ENCODE assay signal across 1 cellular context in the genomic region with DNA sequence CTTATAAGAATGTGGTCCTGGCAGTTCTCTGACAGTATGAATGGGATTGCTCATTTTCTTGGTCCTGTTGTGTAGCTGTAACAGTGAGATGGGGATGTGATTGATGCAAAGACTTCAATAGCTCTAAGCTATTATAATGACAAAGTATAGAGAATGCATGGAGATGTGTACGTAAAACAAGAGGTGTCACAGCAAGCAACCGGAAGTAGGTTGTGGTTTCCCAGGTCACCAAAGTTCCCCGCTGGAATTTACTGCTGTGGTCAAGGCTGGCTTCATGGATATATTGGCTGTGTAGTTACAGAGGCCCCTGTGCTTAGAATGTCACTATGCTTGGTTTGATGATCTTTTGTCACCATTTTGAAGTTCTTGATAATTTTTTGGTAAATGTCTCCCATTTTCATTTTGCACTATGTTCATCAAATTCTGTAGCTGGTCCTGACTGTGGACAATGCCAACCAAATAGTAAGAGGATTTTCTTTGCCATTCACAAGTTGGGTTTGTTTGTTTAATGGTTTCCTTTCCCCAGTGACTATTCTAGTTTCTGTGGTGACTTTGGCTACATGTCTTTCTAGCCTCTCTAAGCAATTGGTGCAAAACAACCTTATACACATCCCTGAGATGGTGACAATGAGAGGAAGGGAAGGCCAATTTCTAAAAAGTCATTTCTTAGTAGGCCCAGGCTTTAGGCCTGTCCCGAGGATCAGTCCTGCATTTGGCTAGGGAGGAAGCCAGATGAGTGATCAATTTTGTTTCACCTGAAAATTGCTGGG.
TF ChIP-seq lines count a peak whose summit lies in the region.

No MANE protein-coding gene starts in this region.

TF ChIP-seq in HepG2, 621 proteins besides CTCF, POLR2A, EP300 and RAD21:
- no peak for TF ChIP-seq ZMYM4 (CRISPR knock-in tag; IDR thresholded peaks at IDR 0.05)
- TF ChIP-seq ZSCAN31 (CRISPR knock-in tag; IDR thresholded peaks at IDR 0.05; ENCODE audit: low read depth): no peak
- TF ChIP-seq, protein P1, sequence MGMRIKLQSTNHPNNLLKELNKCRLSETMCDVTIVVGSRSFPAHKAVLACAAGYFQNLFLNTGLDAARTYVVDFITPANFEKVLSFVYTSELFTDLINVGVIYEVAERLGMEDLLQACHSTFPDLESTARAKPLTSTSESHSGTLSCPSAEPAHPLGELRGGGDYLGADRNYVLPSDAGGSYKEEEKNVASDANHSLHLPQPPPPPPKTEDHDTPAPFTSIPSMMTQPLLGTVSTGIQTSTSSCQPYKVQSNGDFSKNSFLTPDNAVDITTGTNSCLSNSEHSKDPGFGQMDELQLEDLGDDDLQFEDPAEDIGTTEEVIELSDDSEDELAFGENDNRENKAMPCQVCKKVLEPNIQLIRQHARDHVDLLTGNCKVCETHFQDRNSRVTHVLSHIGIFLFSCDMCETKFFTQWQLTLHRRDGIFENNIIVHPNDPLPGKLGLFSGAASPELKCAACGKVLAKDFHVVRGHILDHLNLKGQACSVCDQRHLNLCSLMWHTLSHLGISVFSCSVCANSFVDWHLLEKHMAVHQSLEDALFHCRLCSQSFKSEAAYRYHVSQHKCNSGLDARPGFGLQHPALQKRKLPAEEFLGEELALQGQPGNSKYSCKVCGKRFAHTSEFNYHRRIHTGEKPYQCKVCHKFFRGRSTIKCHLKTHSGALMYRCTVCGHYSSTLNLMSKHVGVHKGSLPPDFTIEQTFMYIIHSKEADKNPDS (CRISPR knock-in tag; IDR thresholded peaks at IDR 0.05): no peak
- no peak for TF ChIP-seq JARID2 (CRISPR knock-in tag; IDR thresholded peaks at IDR 0.05; ENCODE audit: insufficient replicate concordance)
- no peak for TF ChIP-seq GATAD2A (CRISPR knock-in tag; IDR thresholded peaks at IDR 0.05)
- TF ChIP-seq FOSL2 (CRISPR knock-in tag; IDR thresholded peaks at IDR 0.05): no peak
- no peak for TF ChIP-seq HOXD1 (CRISPR knock-in tag; IDR thresholded peaks at IDR 0.05)
- TF ChIP-seq NFIC (IDR thresholded peaks at IDR 0.05; ENCODE audit: low read length): no peak
- TF ChIP-seq, protein P2, sequence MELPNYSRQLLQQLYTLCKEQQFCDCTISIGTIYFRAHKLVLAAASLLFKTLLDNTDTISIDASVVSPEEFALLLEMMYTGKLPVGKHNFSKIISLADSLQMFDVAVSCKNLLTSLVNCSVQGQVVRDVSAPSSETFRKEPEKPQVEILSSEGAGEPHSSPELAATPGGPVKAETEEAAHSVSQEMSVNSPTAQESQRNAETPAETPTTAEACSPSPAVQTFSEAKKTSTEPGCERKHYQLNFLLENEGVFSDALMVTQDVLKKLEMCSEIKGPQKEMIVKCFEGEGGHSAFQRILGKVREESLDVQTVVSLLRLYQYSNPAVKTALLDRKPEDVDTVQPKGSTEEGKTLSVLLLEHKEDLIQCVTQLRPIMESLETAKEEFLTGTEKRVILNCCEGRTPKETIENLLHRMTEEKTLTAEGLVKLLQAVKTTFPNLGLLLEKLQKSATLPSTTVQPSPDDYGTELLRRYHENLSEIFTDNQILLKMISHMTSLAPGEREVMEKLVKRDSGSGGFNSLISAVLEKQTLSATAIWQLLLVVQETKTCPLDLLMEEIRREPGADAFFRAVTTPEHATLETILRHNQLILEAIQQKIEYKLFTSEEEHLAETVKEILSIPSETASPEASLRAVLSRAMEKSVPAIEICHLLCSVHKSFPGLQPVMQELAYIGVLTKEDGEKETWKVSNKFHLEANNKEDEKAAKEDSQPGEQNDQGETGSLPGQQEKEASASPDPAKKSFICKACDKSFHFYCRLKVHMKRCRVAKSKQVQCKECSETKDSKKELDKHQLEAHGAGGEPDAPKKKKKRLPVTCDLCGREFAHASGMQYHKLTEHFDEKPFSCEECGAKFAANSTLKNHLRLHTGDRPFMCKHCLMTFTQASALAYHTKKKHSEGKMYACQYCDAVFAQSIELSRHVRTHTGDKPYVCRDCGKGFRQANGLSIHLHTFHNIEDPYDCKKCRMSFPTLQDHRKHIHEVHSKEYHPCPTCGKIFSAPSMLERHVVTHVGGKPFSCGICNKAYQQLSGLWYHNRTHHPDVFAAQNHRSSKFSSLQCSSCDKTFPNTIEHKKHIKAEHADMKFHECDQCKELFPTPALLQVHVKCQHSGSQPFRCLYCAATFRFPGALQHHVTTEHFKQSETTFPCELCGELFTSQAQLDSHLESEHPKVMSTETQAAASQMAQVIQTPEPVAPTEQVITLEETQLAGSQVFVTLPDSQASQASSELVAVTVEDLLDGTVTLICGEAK (IDR thresholded peaks at IDR 0.05): no peak
- TF ChIP-seq, protein P2 (CRISPR knock-in tag; IDR thresholded peaks at IDR 0.05): no peak
- TF ChIP-seq ZNF12 (CRISPR knock-in tag; IDR thresholded peaks at IDR 0.05): no peak
- no peak for TF ChIP-seq KLF15 (CRISPR knock-in tag; IDR thresholded peaks at IDR 0.05; ENCODE audit: borderline replicate concordance)
- TF ChIP-seq, protein P3, sequence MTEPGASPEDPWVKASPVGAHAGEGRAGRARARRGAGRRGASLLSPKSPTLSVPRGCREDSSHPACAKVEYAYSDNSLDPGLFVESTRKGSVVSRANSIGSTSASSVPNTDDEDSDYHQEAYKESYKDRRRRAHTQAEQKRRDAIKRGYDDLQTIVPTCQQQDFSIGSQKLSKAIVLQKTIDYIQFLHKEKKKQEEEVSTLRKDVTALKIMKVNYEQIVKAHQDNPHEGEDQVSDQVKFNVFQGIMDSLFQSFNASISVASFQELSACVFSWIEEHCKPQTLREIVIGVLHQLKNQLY (CRISPR knock-in tag; IDR thresholded peaks at IDR 0.05): no peak
- TF ChIP-seq ZHX2 (IDR thresholded peaks at IDR 0.05; ENCODE audit: low read depth): no peak
- TF ChIP-seq ZHX2 (CRISPR knock-in tag; IDR thresholded peaks at IDR 0.05; ENCODE audit: borderline replicate concordance): no peak
- no peak for TF ChIP-seq TMF1 (CRISPR knock-in tag; IDR thresholded peaks at IDR 0.05; ENCODE audit: low read depth)
- no peak for TF ChIP-seq MIER2 (CRISPR knock-in tag; IDR thresholded peaks at IDR 0.05)
